ENCODE assay signal across 29 cellular contexts in genomic region chr11:65709661-65710060, GRCh38. TPM values are rescaled to one million over a fixed set of nuclear protein-coding genes. Genes with fewer than 3 reads are reported as not detected.
DNase-seq lines count a peak whose midpoint lies in the region; ATAC-seq and TF ChIP-seq lines count a peak whose summit lies in the region.
"Had no signal": no experiment of that assay in that cellular context is flagged by ENCODE, and none has a peak within 500 bp of the region (broad histone marks: within the 10 kb centered on the region; RNA-seq: fewer than 3 reads in every experiment).

No MANE protein-coding gene starts in this region.

- ATAC-seq in psoas muscle (no peak), left ventricle myocardium superior (no peak)
- ATAC-seq: activated T-cell treated with anti-CD3 and anti-CD28 coated beads, Interleukin-2, amount 50 U/mL, for 4 hours; heart right ventricle; left colon; naive thymus-derived CD8-positive, alpha-beta T cell; Panc1 had no signal

- peaks cover 20% of the 10 kb centered on the region for H3K9me3 Mint-ChIP-seq in endodermal cell
- H3K9me3 Mint-ChIP-seq: activated T-cell treated with anti-CD3 and anti-CD28 coated beads, Interleukin-2, amount 50 U/mL, for 4 hours; naive thymus-derived CD8-positive, alpha-beta T cell had no signal

- peak overlapping the region; percentile 81 for H3K27ac Mint-ChIP-seq in endodermal cell
- H3K27ac Mint-ChIP-seq: naive thymus-derived CD8-positive, alpha-beta T cell had no signal

- H3K27me3 Mint-ChIP-seq in endodermal cell (ENCODE audit: insufficient read depth) = peaks cover 20% of the 10 kb centered on the region
- H3K27me3 Mint-ChIP-seq: naive thymus-derived CD8-positive, alpha-beta T cell had no signal

- H3K27me3 ChIP-seq in endodermal cell (ENCODE audit: control insufficient read depth, insufficient read depth, low read length, poor library complexity, severe bottlenecking) (no peaks in the 10 kb centered on the region), psoas muscle (ENCODE audit: insufficient read depth in 3 of 3, low read length in 2 of 3) (no peaks in the 10 kb centered on the region), colonic mucosa (no peaks in the 10 kb centered on the region)
- H3K27me3 ChIP-seq: cardiac muscle cell, heart right ventricle, ovary, right atrium auricular region, testis had no signal

- H3K4me1 Mint-ChIP-seq in endodermal cell = no peaks in the 10 kb centered on the region

- no peaks in the 10 kb centered on the region for H3K4me1 ChIP-seq in endodermal cell (ENCODE audit: control insufficient read depth, insufficient read depth, low read length)
- H3K4me1 ChIP-seq in psoas muscle = peaks cover 13% of the 10 kb centered on the region
- peaks cover 7% of the 10 kb centered on the region for H3K4me1 ChIP-seq in colonic mucosa

- H3K9ac ChIP-seq in endodermal cell (ENCODE audit: extremely low read depth, low read length, poor library complexity, severe bottlenecking) (no peak overlapping the region), colonic mucosa (ENCODE audit: low read depth in 2 of 2, low read length in 2 of 2) (no peak overlapping the region)
- H3K9ac ChIP-seq: GM23248 had no signal

- no peak overlapping the region for H3K4me3 Mint-ChIP-seq in endodermal cell
- H3K4me3 Mint-ChIP-seq: activated T-cell treated with anti-CD3 and anti-CD28 coated beads, Interleukin-2, amount 50 U/mL, for 4 hours had no signal

- H3K36me3 ChIP-seq in endodermal cell (ENCODE audit: control insufficient read depth, insufficient read depth, low read length) (peaks cover 18% of the 10 kb centered on the region), psoas muscle (ENCODE audit: insufficient read depth in 1 of 2, low read depth in 1 of 2) (peaks cover 6 to 20% of the 10 kb centered on the region in 2 donors), colonic mucosa (peaks cover 12% of the 10 kb centered on the region)
- H3K36me3 ChIP-seq: ovary had no signal

- H3K9me3 ChIP-seq in endodermal cell (ENCODE audit: control insufficient read depth, low read length) = peaks cover 8% of the 10 kb centered on the region
- no peaks in the 10 kb centered on the region for H3K9me3 ChIP-seq in psoas muscle
- H3K9me3 ChIP-seq in colonic mucosa = no peaks in the 10 kb centered on the region
- H3K9me3 ChIP-seq: heart right ventricle, ovary, right atrium auricular region, SJSA1, testis had no signal

- TF ChIP-seq CTCF in endodermal cell (conservative IDR thresholded peaks at IDR 0.05) (no peak), psoas muscle (IDR thresholded peaks at IDR 0.05) (no peak), colonic mucosa (IDR thresholded peaks at IDR 0.05) (no peak)

- peak; percentile 51 for DNase-seq in ELF-1 (ENCODE audit: low read depth, low spot score)
- DNase-seq in OCI-M1 (lab: John Stamatoyannopoulos, UW) = peak; percentile 73
- no peak for DNase-seq in endodermal cell
- DNase-seq in psoas muscle = no peak
- no peak for DNase-seq in colonic mucosa
- no peak for DNase-seq in left ventricle myocardium superior
- DNase-seq in cortex of kidney (lab: John Stamatoyannopoulos, UW) = no peak
- DNase-seq: activated CD4-positive, alpha-beta T cell treated with anti-CD3 and anti-CD28 coated beads for 4 hours; activated naive CD4-positive, alpha-beta T cell treated with Interleukin-2 at 50 U/mL for 16 hours; activated T-cell treated with anti-CD3 and anti-CD28 coated beads, Interleukin-2, amount 50 U/mL, for 4 hours; amniotic stem cell; heart right ventricle; naive thymus-derived CD8-positive, alpha-beta T cell; NCI-H1048; NCI-H187; NCI-H2171 treated with DMSO at 0.1 percent for 48 hours; NCI-H526; ovary; stimulated activated CD4-positive, alpha-beta T cell treated with anti-CD3 and anti-CD28 coated beads, Interleukin-12 subunit alpha, Interleukin-12 subunit beta, amount 100 ng/mL, for 4 hours; stimulated activated CD4-positive, alpha-beta T cell treated with anti-CD3 and anti-CD28 coated beads, Interleukin-4, amount 100 ng/mL, for 24 hours; stimulated activated naive CD4-positive, alpha-beta T cell; T-helper 1 cell; testis had no signal

- H3K4me3 ChIP-seq in endodermal cell (ENCODE audit: low read length) (no peak overlapping the region), psoas muscle (no peak overlapping the region), colonic mucosa (no peak overlapping the region)
- H3K4me3 ChIP-seq: cardiac muscle cell, GM23248, heart right ventricle, ovary, right atrium auricular region, SJSA1, testis had no signal

- 72 to 73% methylated on average over 8 of the region's 8 CpGs for WGBS in endodermal cell (ENCODE audit: insufficient coverage in 1 of 2, insufficient read length in 1 of 2), 2 experiments
- WGBS in psoas muscle, 3 donors = 46 to 55% (median 46%) methylated on average over 8 of the region's 8 CpGs

- intact Hi-C loops in psoas muscle (cut with DNase I) = loop anchor here in 1 of 2 donors (5.0 kb wide), 3 partner anchors 73 to 278 kb away; partner anchors contain the start of genes AP5B1 and PCNX3
- intact Hi-C loops in colonic mucosa (cut with DNase I) = loop anchor here (2.0 to 10.0 kb wide), 2 partner anchors 85 to 109 kb away; no protein-coding TSS in a partner anchor
- intact Hi-C loops in left ventricle myocardium superior (cut with micrococcal nuclease) = loop anchor here (10.0 kb wide), 1 partner anchor 115 kb away; no protein-coding TSS in a partner anchor

- H3K36me3 Mint-ChIP-seq in endodermal cell (ENCODE audit: low read depth) = peaks cover 19% of the 10 kb centered on the region

- H3K27ac ChIP-seq in endodermal cell (ENCODE audit: low read depth, low read length) (no peak overlapping the region), psoas muscle (peak overlapping the region; percentile 4), colonic mucosa (no peak overlapping the region)
- H3K27ac ChIP-seq: cardiac muscle cell, GM23248, ovary, right atrium auricular region, SJSA1, testis had no signal

RNA-seq across cellular contexts. Expression of gene KAT5, which starts 2.4 kb away (rescaled TPM):
- total RNA-seq in endodermal cell (10 to 100 TPM; 48.5 to 48.8 TPM), psoas muscle (10 to 100 TPM; 34.5 to 56.4 (median 41.8) TPM), colonic mucosa (10 to 100 TPM; 65.3 to 83.4 TPM), left ventricle myocardium superior (50.1 TPM)
- polyA plus RNA-seq in endodermal cell (2013, experiment 1 of 2) = 50.5 TPM
- 47.3 TPM for polyA plus RNA-seq in endodermal cell (2013, experiment 2 of 2)
- polyA plus RNA-seq in psoas muscle = 10 to 100 TPM; 36.4 to 67.2 (median 51.2) TPM

RNA-seq across cellular contexts. Expression of gene RNASEH2C, which starts 10.9 kb away (rescaled TPM):
- total RNA-seq in endodermal cell (10 to 100 TPM; 41.6 to 47.9 TPM), psoas muscle (10 to 100 TPM; 17.5 to 38.4 (median 28.1) TPM), colonic mucosa (10 to 100 TPM; 26.1 to 58.1 TPM), left ventricle myocardium superior (42.4 TPM)
- 25.8 TPM for polyA plus RNA-seq in endodermal cell (2013, experiment 1 of 2)
- polyA plus RNA-seq in endodermal cell (2013, experiment 2 of 2) = 21.7 TPM
- polyA plus RNA-seq in psoas muscle = 10 to 100 TPM; 39.3 to 62.3 (median 47.1) TPM

RNA-seq across cellular contexts. Expression of gene RELA, which starts 46.9 kb away (rescaled TPM):
- total RNA-seq in endodermal cell (10 to 100 TPM; 40.2 to 41.1 TPM), psoas muscle (10 to 100 TPM; 48.7 to 72.6 (median 65.2) TPM), colonic mucosa (10 to 100 TPM; 58.7 to 68.3 TPM), left ventricle myocardium superior (40.1 TPM)
- polyA plus RNA-seq in endodermal cell (2013, experiment 1 of 2) = 50.0 TPM
- 41.7 TPM for polyA plus RNA-seq in endodermal cell (2013, experiment 2 of 2)
- 10 to 100 TPM; 42.1 to 64.9 (median 64.0) TPM for polyA plus RNA-seq in psoas muscle

Comparison
In these comparisons a context has a peak if more than half of its experiments do, and no peak if none do; other contexts are left out.
1. DNase-seq: peak in ELF-1 (single experiment) and OCI-M1 (single experiment); none in endodermal cell (single experiment), psoas muscle (0 of 2), colonic mucosa (single experiment), left ventricle myocardium superior (single experiment) and cortex of kidney (single experiment).